ENCODE assay signal across 34 cellular contexts in genomic region chr3:186284661-186285060, GRCh38.
"Had no signal": no experiment of that assay in that cellular context is flagged by ENCODE, and none has a peak within 500 bp of the region (broad histone marks: within the 10 kb centered on the region; RNA-seq: fewer than 3 reads in every experiment).

No MANE protein-coding gene starts in this region.

- H3K27ac ChIP-seq: ascending aorta, cardiac muscle cell, WERI-Rb-1 had no signal

- H3K4me3 ChIP-seq: ascending aorta, cardiac muscle cell had no signal

- H3K27ac Mint-ChIP-seq: activated CD4-positive, alpha-beta memory T cell treated with anti-CD3 and anti-CD28 coated beads, Interleukin-2, amount 10 ng/mL, durations not matched to agents 7 days and 5 days; activated CD4-positive, alpha-beta T cell treated with anti-CD3 and anti-CD28 coated beads for 36 hours; activated CD4-positive, alpha-beta T cell treated with anti-CD3 and anti-CD28 coated beads, Interleukin-2, amount 10 ng/mL, durations not matched to agents 7 days and 5 days; activated CD8-positive, alpha-beta memory T cell treated with anti-CD3 and anti-CD28 coated beads, Interleukin-2, amount 10 ng/mL, durations not matched to agents 7 days and 5 days; activated CD8-positive, alpha-beta T cell treated with anti-CD3 and anti-CD28 coated beads, Interleukin-2, amount 10 ng/mL, durations not matched to agents 7 days and 5 days; activated naive CD4-positive, alpha-beta T cell treated with anti-CD3 and anti-CD28 coated beads, Interleukin-2, amount 10 ng/mL, durations not matched to agents 7 days and 5 days; activated naive CD4-positive, alpha-beta T cell treated with anti-CD3 and anti-CD28 coated beads, Interleukin-2, amount 50 U/mL, for 24 hours; activated naive CD8-positive, alpha-beta T cell; activated naive CD8-positive, alpha-beta T cell treated with anti-CD3 and anti-CD28 coated beads, Interleukin-2, amount 10 ng/mL, durations not matched to agents 7 days and 5 days; activated naive CD8-positive, alpha-beta T cell treated with anti-CD3 and anti-CD28 coated beads, Interleukin-2, amount 50 U/mL, for 24 hours; activated T-cell treated with anti-CD3 and anti-CD28 coated beads, Interleukin-2, amount 50 U/mL, for 24 hours; activated T-helper 2 cell treated with anti-CD3 and anti-CD28 coated beads, Interferon-gamma antibody, Interleukin-2, Interleukin-4, amounts not matched to agents 10 μg/mL and 5 μg/mL and 100 μg/mL, durations not matched to agents 14 hours and 24 hours and 36 hours; brain; T-cell; T-helper 17 cell; WTC11 had no signal

- H3K9me3 Mint-ChIP-seq: activated CD4-positive, alpha-beta memory T cell treated with anti-CD3 and anti-CD28 coated beads, Interleukin-2, amount 10 ng/mL, durations not matched to agents 7 days and 5 days; activated CD4-positive, alpha-beta T cell treated with anti-CD3 and anti-CD28 coated beads, Interleukin-2, amount 10 ng/mL, durations not matched to agents 7 days and 5 days; activated naive CD4-positive, alpha-beta T cell treated with anti-CD3 and anti-CD28 coated beads, Interleukin-2, amount 10 ng/mL, durations not matched to agents 7 days and 5 days; activated naive CD4-positive, alpha-beta T cell treated with anti-CD3 and anti-CD28 coated beads, Interleukin-2, amount 50 U/mL, for 24 hours; activated naive CD8-positive, alpha-beta T cell treated with anti-CD3 and anti-CD28 coated beads, Interleukin-2, amount 10 ng/mL, durations not matched to agents 7 days and 5 days; activated naive CD8-positive, alpha-beta T cell treated with anti-CD3 and anti-CD28 coated beads, Interleukin-2, amount 50 U/mL, for 24 hours; activated T-cell treated with anti-CD3 and anti-CD28 coated beads, Interleukin-2, amount 50 U/mL, for 24 hours; activated T-helper 2 cell treated with anti-CD3 and anti-CD28 coated beads, Interferon-gamma antibody, Interleukin-2, Interleukin-4, amounts not matched to agents 10 μg/mL and 5 μg/mL and 100 μg/mL, durations not matched to agents 14 hours and 24 hours and 36 hours; brain; central memory CD8-positive, alpha-beta T cell; T-cell; WTC11 had no signal

- H3K36me3 ChIP-seq: ascending aorta, cardiac muscle cell, WERI-Rb-1 had no signal

- H3K27me3 ChIP-seq: ascending aorta, cardiac muscle cell had no signal

- H3K4me1 Mint-ChIP-seq: activated CD4-positive, alpha-beta memory T cell treated with anti-CD3 and anti-CD28 coated beads, Interleukin-2, amount 10 ng/mL, durations not matched to agents 7 days and 5 days; activated CD4-positive, alpha-beta T cell treated with anti-CD3 and anti-CD28 coated beads, Interleukin-2, amount 10 ng/mL, durations not matched to agents 7 days and 5 days; activated naive CD4-positive, alpha-beta T cell treated with anti-CD3 and anti-CD28 coated beads, Interleukin-2, amount 10 ng/mL, durations not matched to agents 7 days and 5 days; activated naive CD4-positive, alpha-beta T cell treated with anti-CD3 and anti-CD28 coated beads, Interleukin-2, amount 50 U/mL, for 24 hours; activated naive CD8-positive, alpha-beta T cell treated with anti-CD3 and anti-CD28 coated beads, Interleukin-2, amount 10 ng/mL, durations not matched to agents 7 days and 5 days; activated naive CD8-positive, alpha-beta T cell treated with anti-CD3 and anti-CD28 coated beads, Interleukin-2, amount 50 U/mL, for 24 hours; central memory CD8-positive, alpha-beta T cell; T-cell had no signal

- ATAC-seq: activated CD4-positive, alpha-beta T cell treated with anti-CD3 and anti-CD28 coated beads for 36 hours; activated CD4-positive, CD25-positive, alpha-beta regulatory T cell treated with anti-CD3 and anti-CD28 coated beads, Interleukin-2, amount 50 U/mL, for 24 hours; activated CD8-positive, alpha-beta memory T cell treated with anti-CD3 and anti-CD28 coated beads, Interleukin-2, amount 10 ng/mL, durations not matched to agents 7 days and 5 days; activated CD8-positive, alpha-beta T cell treated with anti-CD3 and anti-CD28 coated beads, Interleukin-2, amount 10 ng/mL, durations not matched to agents 7 days and 5 days; activated naive CD8-positive, alpha-beta T cell treated with anti-CD3 and anti-CD28 coated beads, Interleukin-2, amount 50 U/mL, for 24 hours; T-cell; T-helper 17 cell; WTC11 had no signal

- DNase-seq: activated CD4-positive, alpha-beta memory T cell treated with anti-CD3 and anti-CD28 coated beads, Interleukin-2, amount 10 ng/mL, durations not matched to agents 7 days and 5 days; activated CD4-positive, alpha-beta T cell treated with anti-CD3 and anti-CD28 coated beads for 1 hour; activated CD4-positive, alpha-beta T cell treated with anti-CD3 and anti-CD28 coated beads for 36 hours; activated CD4-positive, alpha-beta T cell treated with anti-CD3 and anti-CD28 coated beads for 48 hours; activated CD4-positive, alpha-beta T cell treated with anti-CD3 and anti-CD28 coated beads, Interleukin-2, amount 10 ng/mL, durations not matched to agents 7 days and 5 days; activated CD4-positive, alpha-beta T cell treated with anti-CD3 and anti-CD28 coated beads, Interleukin-2, amount 50 U/mL, for 48 hours; activated CD4-positive, CD25-positive, alpha-beta regulatory T cell; activated CD8-positive, alpha-beta memory T cell treated with anti-CD3 and anti-CD28 coated beads for 24 hours; activated CD8-positive, alpha-beta memory T cell treated with anti-CD3 and anti-CD28 coated beads, Interleukin-2, amount 10 ng/mL, durations not matched to agents 7 days and 5 days; activated CD8-positive, alpha-beta memory T cell treated with anti-CD3 and anti-CD28 coated beads, Interleukin-2, amount 50 U/mL, for 48 hours; activated CD8-positive, alpha-beta T cell treated with anti-CD3 and anti-CD28 coated beads, Interleukin-2, amount 10 ng/mL, durations not matched to agents 7 days and 5 days; activated effector memory CD4-positive, alpha-beta T cell treated with Interleukin-2 at 50 U/mL for 16 hours; activated gamma-delta T cell; activated naive CD4-positive, alpha-beta T cell treated with anti-CD3 and anti-CD28 coated beads, Interleukin-2, amount 10 ng/mL, durations not matched to agents 7 days and 5 days; activated naive CD4-positive, alpha-beta T cell treated with Interleukin-2 at 50 U/mL for 16 hours; activated naive CD8-positive, alpha-beta T cell treated with anti-CD3 and anti-CD28 coated beads, Interleukin-2, amount 10 ng/mL, durations not matched to agents 7 days and 5 days; activated naive CD8-positive, alpha-beta T cell treated with anti-CD3 and anti-CD28 coated beads, Interleukin-2, amount 50 U/mL, for 24 hours; activated T-cell treated with anti-CD3 and anti-CD28 coated beads, Interleukin-2, amount 50 U/mL, for 24 hours; activated T-cell treated with anti-CD3 and anti-CD28 coated beads, Interleukin-2, amount 50 U/mL, for 48 hours; amygdala; anterior cingulate cortex; T-cell; T-helper 17 cell; T1000; WERI-Rb-1 had no signal

- H3K36me3 Mint-ChIP-seq: activated CD8-positive, alpha-beta memory T cell treated with anti-CD3 and anti-CD28 coated beads, Interleukin-2, amount 10 ng/mL, durations not matched to agents 7 days and 5 days; activated naive CD4-positive, alpha-beta T cell treated with anti-CD3 and anti-CD28 coated beads, Interleukin-2, amount 10 ng/mL, durations not matched to agents 7 days and 5 days; activated naive CD4-positive, alpha-beta T cell treated with anti-CD3 and anti-CD28 coated beads, Interleukin-2, amount 50 U/mL, for 24 hours; activated naive CD8-positive, alpha-beta T cell; activated naive CD8-positive, alpha-beta T cell treated with anti-CD3 and anti-CD28 coated beads, Interleukin-2, amount 10 ng/mL, durations not matched to agents 7 days and 5 days; brain; T-cell; WTC11 had no signal

- H3K4me3 Mint-ChIP-seq: activated CD4-positive, alpha-beta memory T cell treated with anti-CD3 and anti-CD28 coated beads, Interleukin-2, amount 10 ng/mL, durations not matched to agents 7 days and 5 days; activated CD4-positive, alpha-beta T cell treated with anti-CD3 and anti-CD28 coated beads for 36 hours; activated CD4-positive, alpha-beta T cell treated with anti-CD3 and anti-CD28 coated beads, Interleukin-2, amount 10 ng/mL, durations not matched to agents 7 days and 5 days; activated CD8-positive, alpha-beta memory T cell treated with anti-CD3 and anti-CD28 coated beads, Interleukin-2, amount 10 ng/mL, durations not matched to agents 7 days and 5 days; activated CD8-positive, alpha-beta T cell treated with anti-CD3 and anti-CD28 coated beads, Interleukin-2, amount 10 ng/mL, durations not matched to agents 7 days and 5 days; activated naive CD4-positive, alpha-beta T cell treated with anti-CD3 and anti-CD28 coated beads, Interleukin-2, amount 10 ng/mL, durations not matched to agents 7 days and 5 days; activated naive CD4-positive, alpha-beta T cell treated with anti-CD3 and anti-CD28 coated beads, Interleukin-2, amount 50 U/mL, for 24 hours; activated naive CD8-positive, alpha-beta T cell; activated naive CD8-positive, alpha-beta T cell treated with anti-CD3 and anti-CD28 coated beads, Interleukin-2, amount 10 ng/mL, durations not matched to agents 7 days and 5 days; activated naive CD8-positive, alpha-beta T cell treated with anti-CD3 and anti-CD28 coated beads, Interleukin-2, amount 50 U/mL, for 24 hours; activated T-cell treated with anti-CD3 and anti-CD28 coated beads, Interleukin-2, amount 50 U/mL, for 24 hours; brain; central memory CD8-positive, alpha-beta T cell; T-cell; T-helper 17 cell; WTC11 had no signal

- H3K9me3 ChIP-seq: ascending aorta had no signal
